In the genomic region with DNA sequence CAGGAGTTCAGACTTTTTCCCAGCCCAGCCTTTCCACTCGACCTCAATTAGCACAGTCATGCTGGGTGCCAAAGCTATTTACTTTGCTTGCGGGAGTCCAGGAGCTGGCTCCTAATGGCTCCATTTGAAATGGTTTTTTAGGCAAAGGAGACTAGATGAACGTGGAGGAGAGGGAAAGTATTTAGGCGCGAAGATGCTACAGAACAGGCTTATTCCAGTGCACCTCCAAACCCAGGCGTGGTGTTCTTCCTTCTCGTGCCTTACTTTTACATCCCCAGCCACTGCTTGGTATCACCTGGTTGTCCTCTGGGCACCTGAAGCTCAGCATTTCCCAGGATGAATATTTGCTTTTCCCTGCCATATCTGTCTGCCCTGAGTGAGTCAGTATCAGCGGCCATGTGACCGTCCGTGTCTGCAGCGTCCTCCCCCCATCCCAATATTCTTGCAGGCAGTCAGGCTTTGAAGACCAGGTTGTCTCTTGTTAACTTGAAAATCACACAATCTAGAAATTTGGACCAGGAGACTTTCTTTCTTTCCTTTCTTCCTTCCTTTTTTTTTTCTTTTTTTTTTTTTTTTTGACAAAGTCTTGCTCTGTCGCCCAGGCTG, we compare ENCODE assay signal across 8 cellular contexts.
DNase-seq lines count a peak whose midpoint lies in the region; ATAC-seq, FAIRE-seq and TF ChIP-seq lines count a peak whose summit lies in the region.

No MANE protein-coding gene starts in this region.

- peaks cover 1% of the 10 kb centered on the region for H3K36me3 Mint-ChIP-seq in astrocyte (ENCODE audit: low read depth, unreplicated experiment)

- peak overlapping the region; percentile 79 for H2AFZ ChIP-seq in astrocyte (ENCODE audit: low read depth, low read length)

- FAIRE-seq in astrocyte (lab: Jason Lieb, UNC) = no peak

- H3K4me3 Mint-ChIP-seq in astrocyte (ENCODE audit: unreplicated experiment) = peak overlapping the region; percentile 69

- H3K27ac ChIP-seq in C4-2B (peak overlapping the region; percentile 88), astrocyte (ENCODE audit: low read depth, low read length) (peak overlapping the region; percentile 99), lung (ENCODE audit: low read depth in 1 of 2, low read length in 1 of 2) (peak overlapping the region; percentile 74 to 95)

- no peaks in the 10 kb centered on the region for H3K79me2 ChIP-seq in astrocyte (ENCODE audit: insufficient read depth, low read length)

- peaks cover 5% of the 10 kb centered on the region for H3K9me3 ChIP-seq in astrocyte (ENCODE audit: insufficient read depth, low read depth, low read length)
- no peaks in the 10 kb centered on the region for H3K9me3 ChIP-seq in lung (ENCODE audit: control insufficient read depth in 2 of 2, insufficient read depth in 1 of 2, low read length in 1 of 2)

- H4K20me1 ChIP-seq in astrocyte (ENCODE audit: insufficient read depth, low read length) = no peaks in the 10 kb centered on the region

- H3K36me3 ChIP-seq in astrocyte (ENCODE audit: insufficient read depth, low read length) = no peaks in the 10 kb centered on the region
- no peaks in the 10 kb centered on the region for H3K36me3 ChIP-seq in lung (ENCODE audit: control insufficient read depth in 2 of 2, insufficient read depth in 2 of 2, low read length in 2 of 2)

- H3K27me3 ChIP-seq in astrocyte (ENCODE audit: insufficient read depth, low read length) = no peaks in the 10 kb centered on the region
- H3K27me3 ChIP-seq in lung (ENCODE audit: control insufficient read depth, insufficient read depth) = no peaks in the 10 kb centered on the region

- H3K4me2 ChIP-seq in astrocyte (ENCODE audit: low read length) = peak overlapping the region; percentile 97

- DNase-seq in LoVo (ENCODE audit: low spot score) (peak; percentile 9), astrocyte (ENCODE audit: low read depth) (no peak), lung (ENCODE audit: low spot score) (no peak), epidermal melanocyte (ENCODE audit: insufficient read length, low spot score) (no peak)

- peaks cover 26% of the 10 kb centered on the region for H3K4me1 Mint-ChIP-seq in astrocyte (ENCODE audit: low read depth, unreplicated experiment)

- TF ChIP-seq CTCF in C4-2B (conservative IDR thresholded peaks at IDR 0.05) = no peak
- TF ChIP-seq CTCF in astrocyte (IDR thresholded peaks at IDR 0.05; ENCODE audit: insufficient read depth, low read depth, low read length) = no peak
- TF ChIP-seq CTCF in lung (IDR thresholded peaks at IDR 0.05; ENCODE audit: control extremely low read depth, extremely low read depth) = no peak

- ATAC-seq in lung (ENCODE audit: insufficient read depth, low FRiP score) (no peak), HG02884 (IDR thresholded peaks at IDR 0.05; ENCODE audit: unreplicated experiment) (no peak), esophagus mucosa (no peak), HG02759 (IDR thresholded peaks at IDR 0.05; ENCODE audit: unreplicated experiment) (no peak)

- H3K9ac ChIP-seq in astrocyte (ENCODE audit: low read length) = peak overlapping the region; percentile 81

- H3K9me3 Mint-ChIP-seq in astrocyte (ENCODE audit: unreplicated experiment) = peaks cover 8% of the 10 kb centered on the region

- H3K4me1 ChIP-seq in astrocyte (ENCODE audit: insufficient read depth, low read length) (peaks cover 19% of the 10 kb centered on the region), lung (ENCODE audit: control insufficient read depth in 2 of 2, insufficient read depth in 2 of 2, low read length in 2 of 2) (peaks cover 0 to 8% of the 10 kb centered on the region in 2 donors)

- H3K4me3 ChIP-seq in astrocyte (ENCODE audit: insufficient read depth, low read depth, low read length) = peak overlapping the region; percentile 35
- no peak overlapping the region for H3K4me3 ChIP-seq in lung

- H3K27me3 Mint-ChIP-seq in astrocyte (ENCODE audit: low read depth, unreplicated experiment) = no peaks in the 10 kb centered on the region

- H3K27ac Mint-ChIP-seq in astrocyte (ENCODE audit: unreplicated experiment) = peak overlapping the region; percentile 94

- 78 to 80% methylated on average over 12 of the region's 12 CpGs for WGBS in lung, 2 donors
